ENCODE assay signal across 28 cellular contexts in the genomic region with DNA sequence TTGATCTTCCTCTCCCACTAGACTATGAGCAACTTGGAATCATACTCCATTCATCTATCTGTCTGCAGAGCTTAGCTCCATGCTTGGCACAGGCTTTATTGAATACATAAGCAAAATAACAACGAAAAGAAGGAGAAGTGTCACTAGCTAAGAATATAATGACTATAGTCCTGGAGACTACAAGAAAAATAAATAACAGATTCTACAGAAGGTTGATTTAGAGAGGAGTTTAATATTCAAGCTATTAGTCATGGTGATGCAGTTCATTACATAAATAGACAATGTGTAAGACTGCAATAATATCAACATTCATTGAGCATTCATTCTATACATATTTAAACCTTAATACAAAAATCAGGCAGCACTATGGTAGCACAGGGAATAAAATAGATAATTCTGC.
DNase-seq lines count a peak whose midpoint lies in the region; ATAC-seq and TF ChIP-seq lines count a peak whose summit lies in the region.
"Had no signal": no experiment of that assay in that cellular context is flagged by ENCODE, and none has a peak within 500 bp of the region (broad histone marks: within the 10 kb centered on the region; RNA-seq: fewer than 3 reads in every experiment).

No MANE protein-coding gene starts in this region.

- H3K36me3 Mint-ChIP-seq in activated T-cell treated with anti-CD3 and anti-CD28 coated beads, Interleukin-2, amount 50 U/mL, for 72 hours (ENCODE audit: insufficient read depth in 2 of 2), result no peaks in the 10 kb centered on the region
- H3K36me3 Mint-ChIP-seq: activated CD4-positive, alpha-beta memory T cell treated with anti-CD3 and anti-CD28 coated beads for 36 hours; activated naive CD8-positive, alpha-beta T cell treated with anti-CD3 and anti-CD28 coated beads for 36 hours; naive thymus-derived CD4-positive, alpha-beta T cell had no signal

- H3K4me3 Mint-ChIP-seq in activated T-cell treated with anti-CD3 and anti-CD28 coated beads, Interleukin-2, amount 50 U/mL, for 72 hours, result no peak overlapping the region
- H3K4me3 Mint-ChIP-seq: activated CD4-positive, alpha-beta memory T cell treated with anti-CD3 and anti-CD28 coated beads for 36 hours; activated naive CD8-positive, alpha-beta T cell treated with anti-CD3 and anti-CD28 coated beads for 36 hours; naive thymus-derived CD4-positive, alpha-beta T cell; stimulated activated naive CD8-positive, alpha-beta T cell treated with anti-CD3 and anti-CD28 coated beads, Interleukin-15, amount 100 ng/mL, for 72 hours had no signal

- peak; percentile 52 for DNase-seq in EL
- DNase-seq in astrocyte of the spinal cord (ENCODE audit: low read depth, low spot score), result peak; percentile 55
- DNase-seq in fibroblast of the aortic adventitia (ENCODE audit: low read depth), result peak; percentile 42
- no peak for DNase-seq in activated T-cell treated with anti-CD3 and anti-CD28 coated beads, Interleukin-2, amount 50 U/mL, for 72 hours
- no peak for DNase-seq in SW 1271 (lab: John Stamatoyannopoulos, UW)
- DNase-seq: activated CD4-positive, alpha-beta memory T cell treated with anti-CD3 and anti-CD28 coated beads for 36 hours; activated CD8-positive, alpha-beta memory T cell treated with anti-CD3 and anti-CD28 coated beads, Interleukin-2, amount 50 U/mL, for 4 hours; activated naive CD8-positive, alpha-beta T cell treated with anti-CD3 and anti-CD28 coated beads for 36 hours; cerebellar nuclear complex; hippocampal formation; KG1; left ventricle myocardium superior; midbrain; MM.1S; naive thymus-derived CD4-positive, alpha-beta T cell; NCI-H1417; NCI-H2029 treated with DMSO at 0.1 percent for 48 hours; NCI-H69; Peyer's patch; retina; SJCRH30; stimulated activated CD4-positive, alpha-beta T cell treated with anti-CD3 and anti-CD28 coated beads, Interleukin-1b, Interleukin-23, amount 100 ng/mL, for 48 hours; stimulated activated CD8-positive, alpha-beta memory T cell treated with anti-CD3 and anti-CD28 coated beads, Interleukin-4, amount 100 ng/mL, for 48 hours; stimulated activated naive CD8-positive, alpha-beta T cell treated with anti-CD3 and anti-CD28 coated beads, Interleukin-15, amount 100 ng/mL, for 72 hours had no signal

- H3K9ac ChIP-seq in skeletal muscle satellite cell (ENCODE audit: low read depth, low read length), result no peak overlapping the region

- in situ Hi-C loops in astrocyte of the spinal cord (cut with HindIII; ENCODE audit: low sequenced_read_pairs), result no loop called here

- no peak overlapping the region for H3K27ac Mint-ChIP-seq in activated T-cell treated with anti-CD3 and anti-CD28 coated beads, Interleukin-2, amount 50 U/mL, for 72 hours
- H3K27ac Mint-ChIP-seq: activated CD4-positive, alpha-beta memory T cell treated with anti-CD3 and anti-CD28 coated beads for 36 hours; activated naive CD8-positive, alpha-beta T cell treated with anti-CD3 and anti-CD28 coated beads for 36 hours; naive thymus-derived CD4-positive, alpha-beta T cell; stimulated activated naive CD8-positive, alpha-beta T cell treated with anti-CD3 and anti-CD28 coated beads, Interleukin-15, amount 100 ng/mL, for 72 hours had no signal

- no peaks in the 10 kb centered on the region for H3K9me3 ChIP-seq in skeletal muscle satellite cell (replicated peaks; ENCODE audit: low read length)
- H3K9me3 ChIP-seq: Peyer's patch, SJCRH30, tibial nerve had no signal

- H3K36me3 ChIP-seq in skeletal muscle satellite cell (ENCODE audit: insufficient read depth, low read length), result no peaks in the 10 kb centered on the region
- H3K36me3 ChIP-seq: Peyer's patch, SJCRH30, tibial nerve had no signal

- ATAC-seq in activated T-cell treated with anti-CD3 and anti-CD28 coated beads, Interleukin-2, amount 50 U/mL, for 72 hours (replicated peaks in 1 of 2), result no peak
- no peak for ATAC-seq in GM21360 (IDR thresholded peaks at IDR 0.05; ENCODE audit: unreplicated experiment)
- ATAC-seq: left ventricle myocardium superior; naive thymus-derived CD4-positive, alpha-beta T cell; stimulated activated naive CD8-positive, alpha-beta T cell treated with anti-CD3 and anti-CD28 coated beads, Interleukin-15, amount 100 ng/mL, for 72 hours had no signal

- peaks cover 3 to 5% of the 10 kb centered on the region in 2 donors for H3K9me3 Mint-ChIP-seq in activated T-cell treated with anti-CD3 and anti-CD28 coated beads, Interleukin-2, amount 50 U/mL, for 72 hours
- H3K9me3 Mint-ChIP-seq: activated CD4-positive, alpha-beta memory T cell treated with anti-CD3 and anti-CD28 coated beads for 36 hours; activated naive CD8-positive, alpha-beta T cell treated with anti-CD3 and anti-CD28 coated beads for 36 hours had no signal

- no peaks in the 10 kb centered on the region for H3K4me1 Mint-ChIP-seq in activated T-cell treated with anti-CD3 and anti-CD28 coated beads, Interleukin-2, amount 50 U/mL, for 72 hours (ENCODE audit: low read depth)
- H3K4me1 Mint-ChIP-seq: activated naive CD8-positive, alpha-beta T cell treated with anti-CD3 and anti-CD28 coated beads for 36 hours; naive thymus-derived CD4-positive, alpha-beta T cell; stimulated activated naive CD8-positive, alpha-beta T cell treated with anti-CD3 and anti-CD28 coated beads, Interleukin-15, amount 100 ng/mL, for 72 hours had no signal

- peak overlapping the region; percentile 54 for H3K4me2 ChIP-seq in skeletal muscle satellite cell (ENCODE audit: low read length)
- H3K4me2 ChIP-seq: smooth muscle cell had no signal

- peaks cover 17% of the 10 kb centered on the region for H3K4me1 ChIP-seq in skeletal muscle satellite cell (ENCODE audit: control insufficient read depth, insufficient read depth, low read length)
- H3K4me1 ChIP-seq: SJCRH30 had no signal

- H3K27me3 ChIP-seq in skeletal muscle satellite cell (ENCODE audit: control insufficient read depth, insufficient read depth, low read length), result no peaks in the 10 kb centered on the region
- H3K27me3 ChIP-seq: Peyer's patch, SJCRH30, tibial nerve had no signal

- TF ChIP-seq CTCF in astrocyte of the spinal cord (IDR thresholded peaks at IDR 0.05; ENCODE audit: low read depth, low read length) (no peak), fibroblast of the aortic adventitia (IDR thresholded peaks at IDR 0.05; ENCODE audit: insufficient read depth, low read length) (no peak)

- no peak overlapping the region for H3K4me3 ChIP-seq in astrocyte of the spinal cord (ENCODE audit: low read depth, low read length)
- no peak overlapping the region for H3K4me3 ChIP-seq in fibroblast of the aortic adventitia (ENCODE audit: low read depth, low read length)
- no peak overlapping the region for H3K4me3 ChIP-seq in skeletal muscle satellite cell (ENCODE audit: low read length)
- H3K4me3 ChIP-seq: Peyer's patch, SJCRH30, smooth muscle cell, tibial nerve had no signal

- H3K27me3 Mint-ChIP-seq in activated T-cell treated with anti-CD3 and anti-CD28 coated beads, Interleukin-2, amount 50 U/mL, for 72 hours (ENCODE audit: low read depth), result peaks cover 11% of the 10 kb centered on the region
- H3K27me3 Mint-ChIP-seq: activated naive CD8-positive, alpha-beta T cell treated with anti-CD3 and anti-CD28 coated beads for 36 hours had no signal

Comparison
In these comparisons a context has a peak if more than half of its experiments do, and no peak if none do; other contexts are left out.
1. DNase-seq: peak in EL (single experiment), astrocyte of the spinal cord (single experiment) and fibroblast of the aortic adventitia (single experiment); none in activated T-cell treated with anti-CD3 and anti-CD28 coated beads, Interleukin-2, amount 50 U/mL, for 72 hours (0 of 2) and SW 1271 (0 of 2).